In genomic region chr7:111083423-111083822, GRCh38 we compare ENCODE assay signal across 1 cellular context.
A peak's percentile ranks its signal among the peaks of the same experiment; 100 is the strongest.
TF ChIP-seq lines count a peak whose summit lies in the region.

No MANE protein-coding gene starts in this region.

TF ChIP-seq in GM12878, 131 proteins besides CTCF, POLR2A, EP300 and RAD21 (continued from another document):
- TF ChIP-seq HSF1 (IDR thresholded peaks at IDR 0.05; ENCODE audit: low read depth, low read length): no peak
- TF ChIP-seq ATF2 (IDR thresholded peaks at IDR 0.05; ENCODE audit: low read length): peak; percentile 93
- TF ChIP-seq HDGF (IDR thresholded peaks at IDR 0.05): no peak
- no peak for TF ChIP-seq JUND (IDR thresholded peaks at IDR 0.05; ENCODE audit: low read depth, low read length)
- TF ChIP-seq SMAD5 (IDR thresholded peaks at IDR 0.05; ENCODE audit: low read depth): no peak
- TF ChIP-seq ESRRA (IDR thresholded peaks at IDR 0.05; ENCODE audit: low read length): no peak
- no peak for TF ChIP-seq MAX (IDR thresholded peaks at IDR 0.05; ENCODE audit: low read depth, low read length)
- TF ChIP-seq RELA (IDR thresholded peaks at IDR 0.05; ENCODE audit: borderline replicate concordance, partially characterized antibody): peak; percentile 10
- TF ChIP-seq CHD2 (IDR thresholded peaks at IDR 0.05; ENCODE audit: borderline replicate concordance, low read depth, low read length): peak; percentile 66; the same call in 1 of the 2 replicates
- peak; percentile 53; the same call in 1 of the 2 replicates for TF ChIP-seq GATAD2B (conservative IDR thresholded peaks at IDR 0.05; ENCODE audit: low read depth)
- TF ChIP-seq RUNX3 (IDR thresholded peaks at IDR 0.05; ENCODE audit: low read length): peak; percentile 97
- no peak for TF ChIP-seq ZNF592 (IDR thresholded peaks at IDR 0.05)
- peak; percentile 99 for TF ChIP-seq FOXM1 (IDR thresholded peaks at IDR 0.05; ENCODE audit: low read depth, low read length)
- no peak for TF ChIP-seq RAD51 (IDR thresholded peaks at IDR 0.05)
- no peak for TF ChIP-seq SREBF2 (IDR thresholded peaks at IDR 0.05; ENCODE audit: low read length)
- TF ChIP-seq ZNF622 (IDR thresholded peaks at IDR 0.05): no peak
- TF ChIP-seq IRF5 (IDR thresholded peaks at IDR 0.05; ENCODE audit: borderline replicate concordance): no peak
- TF ChIP-seq BCL11A (IDR thresholded peaks at IDR 0.05; ENCODE audit: low read depth, low read length): peak; percentile 97
- TF ChIP-seq CREB1 (IDR thresholded peaks at IDR 0.05; ENCODE audit: low read depth): 0 out of 2 replicates have a peak, but pooled peaks have one; percentile 43
- peak; percentile 84 for TF ChIP-seq TCF7 (IDR thresholded peaks at IDR 0.05; ENCODE audit: borderline replicate concordance)
- no peak for TF ChIP-seq CHD4 (IDR thresholded peaks at IDR 0.05)
- peak; percentile 44; the same call in 1 of the 2 replicates for TF ChIP-seq NBN (IDR thresholded peaks at IDR 0.05)
- no peak for TF ChIP-seq IRF3 (IDR thresholded peaks at IDR 0.05)
- peak; percentile 81 for TF ChIP-seq NR2F1 (conservative IDR thresholded peaks at IDR 0.05)
- no peak; a peak in 1 of 3 replicates for TF ChIP-seq EGR1 (IDR thresholded peaks at IDR 0.05; ENCODE audit: borderline replicate concordance in 1 of 2, low read depth in 2 of 2, low read length in 2 of 2)
- no peak for TF ChIP-seq ZNF274 (IDR thresholded peaks at IDR 0.05; ENCODE audit: insufficient read depth, insufficient read length)
- peak; percentile 58; the same call in 1 of the 2 replicates for TF ChIP-seq TBL1XR1 (IDR thresholded peaks at IDR 0.05; ENCODE audit: low read depth, low read length)
- TF ChIP-seq PRDM15 (CRISPR knock-in tag; IDR thresholded peaks at IDR 0.05): no peak
- TF ChIP-seq SMARCA5 (IDR thresholded peaks at IDR 0.05): peak; percentile 65; the same call in 1 of the 2 replicates
- 0 out of 2 replicates have a peak, but pooled peaks have one; percentile 67 for TF ChIP-seq BMI1 (IDR thresholded peaks at IDR 0.05; ENCODE audit: borderline replicate concordance)
- no peak for TF ChIP-seq ELK1 (IDR thresholded peaks at IDR 0.05; ENCODE audit: low read depth, low read length)
- TF ChIP-seq RCOR1 (conservative IDR thresholded peaks at IDR 0.05; ENCODE audit: low read depth, low read length): 0 out of 2 replicates have a peak, but pooled peaks have one; percentile 82
- peak; percentile 90 for TF ChIP-seq JUNB (IDR thresholded peaks at IDR 0.05)
- peak; percentile 97 for TF ChIP-seq NFIC (IDR thresholded peaks at IDR 0.05; ENCODE audit: low read depth, low read length)
- no peak for TF ChIP-seq MYC (IDR thresholded peaks at IDR 0.05; ENCODE audit: insufficient read depth, insufficient read length, insufficient replicate concordance, low read length, severe bottlenecking)
